In genomic region chr9:33375841-33376321, GRCh38 we compare ENCODE assay signal across 15 cellular contexts. TPM values are rescaled to one million over a fixed set of nuclear protein-coding genes. Genes with fewer than 3 reads are reported as not detected.
DNase-seq lines count a peak whose midpoint lies in the region; ATAC-seq and TF ChIP-seq lines count a peak whose summit lies in the region.
"Had no signal": no experiment of that assay in that cellular context is flagged by ENCODE, and none has a peak within 500 bp of the region (broad histone marks: within the 10 kb centered on the region; RNA-seq: fewer than 3 reads in every experiment).

No MANE protein-coding gene starts in this region.

- H3K27me3 ChIP-seq in lower lobe of right lung (ENCODE audit: low read depth) = no peaks in the 10 kb centered on the region
- H3K27me3 ChIP-seq: ascending aorta had no signal

- no peaks in the 10 kb centered on the region for H3K36me3 Mint-ChIP-seq in HFFc6 (ENCODE audit: low read depth)

- intact Hi-C loops in lower lobe of right lung (cut with DNase I) = no loop called here
- intact Hi-C loops in sciatic nerve (cut with DNase I) = no loop called here

- H3K36me3 ChIP-seq in lower lobe of right lung = peaks cover 15% of the 10 kb centered on the region

- H3K4me1 ChIP-seq in lower lobe of right lung = peaks cover 21% of the 10 kb centered on the region

- H3K4me3 ChIP-seq in lower lobe of right lung = no peak overlapping the region
- H3K4me3 ChIP-seq: SK-N-MC had no signal

- no peaks in the 10 kb centered on the region for H3K9me3 Mint-ChIP-seq in HFFc6
- H3K9me3 Mint-ChIP-seq: effector memory CD8-positive, alpha-beta T cell had no signal

- 0 out of 2 replicates have a peak overlapping the region, but pooled peaks have one; percentile 29 for H3K27ac Mint-ChIP-seq in HFFc6

- TF ChIP-seq CTCF in HFFc6 (IDR thresholded peaks at IDR 0.05) (no peak), lower lobe of right lung (IDR thresholded peaks at IDR 0.05) (no peak)

- H3K9me3 ChIP-seq in lower lobe of right lung = no peaks in the 10 kb centered on the region
- H3K9me3 ChIP-seq: ascending aorta had no signal

- H3K27me3 Mint-ChIP-seq in HFFc6 (ENCODE audit: insufficient read depth) = no peaks in the 10 kb centered on the region; the same call in 1 of the 2 replicates
- H3K27me3 Mint-ChIP-seq: effector memory CD8-positive, alpha-beta T cell had no signal

- peaks cover 18% of the 10 kb centered on the region for H3K4me1 Mint-ChIP-seq in HFFc6 (ENCODE audit: low read depth)

- H3K4me3 Mint-ChIP-seq in HFFc6 = no peak overlapping the region; the same call in 1 of the 2 replicates
- H3K4me3 Mint-ChIP-seq: effector memory CD8-positive, alpha-beta T cell had no signal

- peak overlapping the region; percentile 68 for H3K27ac ChIP-seq in angular gyrus (ENCODE audit: low read depth, low read length)
- H3K27ac ChIP-seq in lower lobe of right lung = peak overlapping the region; percentile 32

- ATAC-seq in lower lobe of right lung (no peak), sciatic nerve (no peak), GM19455 (IDR thresholded peaks at IDR 0.05; ENCODE audit: unreplicated experiment) (no peak), HG03097 (IDR thresholded peaks at IDR 0.05; ENCODE audit: low FRiP score, unreplicated experiment) (no peak), HG02798 (IDR thresholded peaks at IDR 0.05; ENCODE audit: poor library complexity, unreplicated experiment) (no peak)

- no peak for DNase-seq in HFFc6
- DNase-seq in lower lobe of right lung = no peak
- peak; percentile 39 for DNase-seq in sciatic nerve (ENCODE audit: low spot score)
- DNase-seq in cortex of kidney (lab: John Stamatoyannopoulos, UW) = no peak
- DNase-seq: activated CD4-positive, CD25-positive, alpha-beta regulatory T cell; effector memory CD8-positive, alpha-beta T cell; Karpas-422; NCI-H187 treated with DMSO at 0.1 percent for 48 hours; NK-92 treated with Interleukin-12 subunit alpha and Interleukin-12 subunit beta, amount 100 ng/mL, for 24 hours had no signal

RNA-seq across cellular contexts. Expression of gene AQP7, which starts 26.5 kb away (rescaled TPM):
- total RNA-seq in HFFc6 (2021; fragmentation: NEBNext Ultra II Directional; extraction: Animal tissue kit (Norgen Biotek cat#: 25700)) = not detected
- total RNA-seq in lower lobe of right lung = 3.7 TPM
- total RNA-seq in sciatic nerve = 36.7 TPM
